ENCODE assay signal across 8 cellular contexts in genomic region chr3:48240711-48241491, GRCh38. TPM values are rescaled to one million over a fixed set of nuclear protein-coding genes. Genes with fewer than 3 reads are reported as not detected.
A peak's percentile ranks its signal among the peaks of the same experiment; 100 is the strongest.
DNase-seq lines count a peak whose midpoint lies in the region; ATAC-seq, FAIRE-seq and TF ChIP-seq lines count a peak whose summit lies in the region.

Gene ZNF589 (plus strand): TSS chr3:48241104. CDS start chr3:48241172, 68 bp downstream.

- TF ChIP-seq CTCF in AG09309 (IDR thresholded peaks at IDR 0.05; ENCODE audit: control insufficient read depth, insufficient read depth, low read depth, low read length, missing control alignments) (no peak), keratinocyte (optimal IDR thresholded peaks at IDR 0.05 in 1 of 3, IDR thresholded peaks at IDR 0.05 in 1 of 3, conservative IDR thresholded peaks at IDR 0.05 in 1 of 3; ENCODE audit: extremely low read depth in 1 of 3, insufficient read depth in 2 of 3, low read length in 3 of 3) (peak; percentile 29 to 70 (median 45))

- H3K4me1 Mint-ChIP-seq in central memory CD8-positive, alpha-beta T cell, result peaks cover 9% of the 10 kb centered on the region

- peak within 1 kb of the TSS; percentile 77 for H3K27ac ChIP-seq in keratinocyte (ENCODE audit: control insufficient read depth, insufficient read depth, low read length)

- H3K9me1 ChIP-seq in keratinocyte (ENCODE audit: control insufficient read depth, extremely low read depth, insufficient read depth, low read length), result no peaks in the 10 kb centered on the region

- peaks cover 32% of the 10 kb centered on the region for H3K79me2 ChIP-seq in keratinocyte (ENCODE audit: control insufficient read depth, insufficient read depth, low read length)

- H3K4me2 ChIP-seq in keratinocyte (ENCODE audit: control insufficient read depth, extremely low read depth, insufficient read depth, low read depth, low read length), result peak within 1 kb of the TSS; percentile 71

- no peaks in the 10 kb centered on the region for H4K20me1 ChIP-seq in keratinocyte (ENCODE audit: control insufficient read depth, extremely low read depth, insufficient read depth, low read length)

- dilution Hi-C loops in keratinocyte (cut with MboI; ENCODE audit: extremely low pct_ligation_motif_present, low sequenced_read_pairs), result no loop called here

- peaks cover 3% of the 10 kb centered on the region for H3K36me3 Mint-ChIP-seq in central memory CD8-positive, alpha-beta T cell (ENCODE audit: insufficient read depth)

- H3K4me3 Mint-ChIP-seq in central memory CD8-positive, alpha-beta T cell, result peak within 1 kb of the TSS; percentile 87

- peaks cover 11% of the 10 kb centered on the region for H3K4me1 ChIP-seq in keratinocyte (ENCODE audit: control insufficient read depth, extremely low read depth, insufficient read depth, low read length)

- H3K9me3 Mint-ChIP-seq in central memory CD8-positive, alpha-beta T cell, result no peaks in the 10 kb centered on the region

- peak within 1 kb of the TSS; percentile 88 for H2AFZ ChIP-seq in keratinocyte (ENCODE audit: control insufficient read depth, low read length)

- H3K4me3 ChIP-seq in AG09309 (ENCODE audit: control insufficient read depth, low read depth, low read length) (peak within 1 kb of the TSS; percentile 61), keratinocyte (ENCODE audit: control insufficient read depth in 2 of 3, extremely low read depth in 1 of 3, insufficient read depth in 2 of 3, low read depth in 1 of 3, low read length in 3 of 3) (peak within 1 kb of the TSS; percentile 69 to 84 (median 75))

- no peaks in the 10 kb centered on the region for H3K36me3 ChIP-seq in keratinocyte (ENCODE audit: control insufficient read depth in 2 of 2, extremely low read depth in 1 of 2, insufficient read depth in 2 of 2, low read length in 2 of 2)

- H3K27me3 ChIP-seq in keratinocyte (ENCODE audit: control insufficient read depth, extremely low read depth, insufficient read depth, low read length), result no peaks in the 10 kb centered on the region

- H3K27ac Mint-ChIP-seq in central memory CD8-positive, alpha-beta T cell (ENCODE audit: low read depth), result peak within 1 kb of the TSS; percentile 91

- FAIRE-seq in keratinocyte (lab: Jason Lieb, UNC), result peak; percentile 39

- H3K27me3 Mint-ChIP-seq in central memory CD8-positive, alpha-beta T cell, result no peaks in the 10 kb centered on the region

- peak; percentile 89 for ATAC-seq in GM18909 (IDR thresholded peaks at IDR 0.05; ENCODE audit: poor library complexity, unreplicated experiment)
- peak; percentile 92 for ATAC-seq in HG03175 (IDR thresholded peaks at IDR 0.05; ENCODE audit: unreplicated experiment)
- ATAC-seq in central memory CD8-positive, alpha-beta T cell (replicated peaks; ENCODE audit: extremely low read depth, poor library complexity, severe bottlenecking), result peak; percentile 99

- no peaks in the 10 kb centered on the region for H3K9me3 ChIP-seq in keratinocyte (ENCODE audit: control insufficient read depth, low read depth, low read length)

- H3K9ac ChIP-seq in keratinocyte (ENCODE audit: control insufficient read depth, extremely low read depth, insufficient read depth, low read length), result peak within 1 kb of the TSS; percentile 87

- DNase-seq in AG09309 (ENCODE audit: low read depth) (no peak), NCI-H345 (lab: John Stamatoyannopoulos, UW) (peak; percentile 88), keratinocyte (ENCODE audit: low read depth, low spot score) (peak; percentile 69)
- DNase-seq in activated CD4-positive, CD25-positive, alpha-beta regulatory T cell (lab: John Stamatoyannopoulos, UW), result peak; percentile 87 to 92 (median 91)
- DNase-seq in central memory CD8-positive, alpha-beta T cell (ENCODE audit: low spot score in 2 of 2), result peak; percentile 92
- peak; percentile 93 to 97 for DNase-seq in stimulated activated CD4-positive, alpha-beta T cell treated with anti-CD3 and anti-CD28 coated beads, Interleukin-15, amount 100 ng/mL, for 48 hours (ENCODE audit: low read depth in 2 of 2)

RNA-seq across cellular contexts. Expression of gene ZNF589, which starts in this region (rescaled TPM):
- 9.1 to 12.2 TPM (median 9.6 TPM) in 3 replicates for polyA plus RNA-seq in keratinocyte
- 0.66 TPM for polyA plus RNA-seq in keratinocyte (2011; ENCODE audit: low read depth)
- 3.7 and 4.7 TPM in 2 replicates for polyA plus RNA-seq in keratinocyte (2011; cell fraction: cytosol; rRNA removed)
- polyA plus RNA-seq in keratinocyte (2011; cell fraction: nucleus; rRNA removed), result 24.5 and 29.1 TPM in 2 replicates
- 3.8 and 8.4 TPM in 2 replicates for polyA plus RNA-seq in keratinocyte (2012; ENCODE audit: low replicate concordance)
- polyA minus RNA-seq in keratinocyte, result 4.5 to 13.7 TPM (median 4.7 TPM) in 3 replicates
- 0.77 TPM for polyA minus RNA-seq in keratinocyte (2011; cell fraction: cytosol; rRNA and poly(A)+ RNA removed)
- 7.6 and 12.3 TPM in 2 replicates for polyA minus RNA-seq in keratinocyte (2011; cell fraction: nucleus; rRNA and poly(A)+ RNA removed)
